12 cellular contexts compared by ENCODE assay signal in the genomic region with DNA sequence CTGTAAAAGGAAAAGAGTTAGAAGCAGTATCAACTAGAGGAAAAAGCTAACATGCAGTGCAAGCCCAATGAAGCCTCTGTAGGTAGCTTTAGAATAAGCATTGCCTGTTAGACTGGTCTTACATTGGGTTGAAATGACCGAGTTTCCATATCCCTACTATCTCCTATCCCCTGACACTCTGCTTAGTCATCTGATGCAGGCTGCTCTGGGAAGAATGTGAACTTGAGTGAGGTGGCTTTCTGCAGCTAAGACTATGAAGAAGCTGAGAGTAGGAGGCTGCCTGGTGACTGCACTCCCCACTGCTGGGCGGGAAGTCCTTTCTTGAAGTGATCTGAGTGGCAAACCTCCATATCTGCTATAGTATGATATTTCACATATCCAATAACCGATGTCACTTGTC.
DNase-seq lines count a peak whose midpoint lies in the region; ATAC-seq and TF ChIP-seq lines count a peak whose summit lies in the region.
"Had no signal": no experiment of that assay in that cellular context is flagged by ENCODE, and none has a peak within 500 bp of the region (broad histone marks: within the 10 kb centered on the region; RNA-seq: fewer than 3 reads in every experiment).

No MANE protein-coding gene starts in this region.

- H3K23ac ChIP-seq in mesendoderm (ENCODE audit: low read length), result no peak overlapping the region

- H3K9me3 ChIP-seq in Loucy (ENCODE audit: insufficient read depth, low read depth, low read length), result no peaks in the 10 kb centered on the region
- H3K9me3 ChIP-seq: prostate gland had no signal

- H3K4me2 ChIP-seq in Loucy (ENCODE audit: low read depth, low read length, poor library complexity, severe bottlenecking) (peak overlapping the region; percentile 34), mesendoderm (ENCODE audit: low read length) (no peak overlapping the region)

- peak overlapping the region; percentile 36 for H3K4ac ChIP-seq in mesendoderm (ENCODE audit: low read depth, low read length)

- no peaks in the 10 kb centered on the region for H3K36me3 Mint-ChIP-seq in chondrocyte (ENCODE audit: low read depth)
- H3K36me3 Mint-ChIP-seq: CD4-positive, CD25-positive, alpha-beta regulatory T cell had no signal

- H2AFZ ChIP-seq in Loucy (ENCODE audit: low read length), result no peak overlapping the region

- H3K36me3 ChIP-seq in Loucy (ENCODE audit: insufficient read depth, low read length) (no peaks in the 10 kb centered on the region), mesendoderm (ENCODE audit: control insufficient read depth, insufficient read depth, low read length) (no peaks in the 10 kb centered on the region)
- H3K36me3 ChIP-seq: heart left ventricle, prostate gland had no signal

- no peaks in the 10 kb centered on the region for H3K79me1 ChIP-seq in mesendoderm (ENCODE audit: low read length)

- H3K27me3 ChIP-seq in Loucy (ENCODE audit: insufficient read depth, low read length, poor library complexity, severe bottlenecking) (no peaks in the 10 kb centered on the region), mesendoderm (ENCODE audit: insufficient read depth, low read length, poor library complexity) (no peaks in the 10 kb centered on the region)
- H3K27me3 ChIP-seq: heart left ventricle had no signal

- no peak overlapping the region for H3K27ac ChIP-seq in mesendoderm (ENCODE audit: low read depth, low read length)
- H3K27ac ChIP-seq: heart left ventricle had no signal

- no peak overlapping the region for H4K5ac ChIP-seq in mesendoderm (ENCODE audit: low read length)

- no peak overlapping the region for H2BK120ac ChIP-seq in mesendoderm (ENCODE audit: low read depth, low read length)

- no peak overlapping the region for H2AK5ac ChIP-seq in mesendoderm (ENCODE audit: low read length)

- no peak overlapping the region for H3K18ac ChIP-seq in mesendoderm (ENCODE audit: low read length)

- H3K4me1 ChIP-seq in Loucy (ENCODE audit: insufficient read depth, low read length, poor library complexity, severe bottlenecking) (peaks cover 9% of the 10 kb centered on the region), mesendoderm (ENCODE audit: control insufficient read depth, low read depth, low read length) (no peaks in the 10 kb centered on the region)
- H3K4me1 ChIP-seq: heart left ventricle, prostate gland had no signal

- H3K4me3 ChIP-seq in Loucy (ENCODE audit: low read length, poor library complexity, severe bottlenecking) (no peak overlapping the region), mesendoderm (ENCODE audit: low read length) (no peak overlapping the region)
- H3K4me3 ChIP-seq: heart left ventricle, prostate gland had no signal

- peak overlapping the region; percentile 85 for H3K27ac Mint-ChIP-seq in chondrocyte (ENCODE audit: unreplicated experiment)
- H3K27ac Mint-ChIP-seq: CD4-positive, CD25-positive, alpha-beta regulatory T cell had no signal

- H3K27me3 Mint-ChIP-seq in chondrocyte (ENCODE audit: low read depth), result no peaks in the 10 kb centered on the region

- no peak for ATAC-seq in GM21723 (IDR thresholded peaks at IDR 0.05; ENCODE audit: unreplicated experiment)
- no peak for ATAC-seq in GM21528 (IDR thresholded peaks at IDR 0.05; ENCODE audit: low FRiP score, unreplicated experiment)
- no peak for ATAC-seq in HG03354 (IDR thresholded peaks at IDR 0.05; ENCODE audit: poor library complexity, severe bottlenecking, unreplicated experiment)
- ATAC-seq: heart left ventricle had no signal

- H3K9ac ChIP-seq in Loucy (ENCODE audit: low read depth, low read length, poor library complexity, severe bottlenecking) (no peak overlapping the region), mesendoderm (ENCODE audit: low read length) (no peak overlapping the region)

- WGBS in mesendoderm (ENCODE audit: extremely low coverage, insufficient coverage, low lambda C conversion rate), result no CpG with 5 or more reads among the region's 3 CpGs

- H3K4me1 Mint-ChIP-seq in chondrocyte (ENCODE audit: low read depth), result peaks cover 22% of the 10 kb centered on the region
- H3K4me1 Mint-ChIP-seq: CD4-positive, CD25-positive, alpha-beta regulatory T cell had no signal

- no peak overlapping the region for H3K56ac ChIP-seq in mesendoderm (ENCODE audit: low read length)

- H2BK15ac ChIP-seq in mesendoderm (replicated peaks; ENCODE audit: low read depth), result no peak overlapping the region

- peak; percentile 58 for DNase-seq in AG08396 (ENCODE audit: low spot score)
- no peak for DNase-seq in chondrocyte (ENCODE audit: low spot score)
- DNase-seq in mesendoderm, result peak; percentile 61
- DNase-seq in activated naive CD4-positive, alpha-beta T cell treated with anti-CD3 and anti-CD28 coated beads, Interleukin-2, amount 50 U/mL, for 16 hours, result no peak
- DNase-seq: CD4-positive, CD25-positive, alpha-beta regulatory T cell; heart left ventricle; SHP77 treated with DMSO at 0.1 percent for 48 hours had no signal

- H3K9me3 Mint-ChIP-seq in chondrocyte (ENCODE audit: low read depth), result no peaks in the 10 kb centered on the region
- H3K9me3 Mint-ChIP-seq: CD4-positive, CD25-positive, alpha-beta regulatory T cell had no signal

- no peaks in the 10 kb centered on the region for H4K20me1 ChIP-seq in Loucy (ENCODE audit: insufficient read depth, low read length, poor library complexity, severe bottlenecking)

- H3K79me2 ChIP-seq in Loucy (ENCODE audit: insufficient read depth, low read length) (no peaks in the 10 kb centered on the region), mesendoderm (ENCODE audit: control insufficient read depth, insufficient read depth, low read length) (no peaks in the 10 kb centered on the region)

- H2BK5ac ChIP-seq in mesendoderm (ENCODE audit: low read length), result no peak overlapping the region

- H3K4me3 Mint-ChIP-seq in chondrocyte (ENCODE audit: unreplicated experiment), result no peak overlapping the region
- H3K4me3 Mint-ChIP-seq: CD4-positive, CD25-positive, alpha-beta regulatory T cell had no signal

- H3F3A ChIP-seq in Loucy (ENCODE audit: low read depth), result no peaks in the 10 kb centered on the region

- TF ChIP-seq CTCF in Loucy (conservative IDR thresholded peaks at IDR 0.05; ENCODE audit: low read length), result no peak
- TF ChIP-seq CTCF in chondrocyte (IDR thresholded peaks at IDR 0.05), result no peak

- H4K8ac ChIP-seq in mesendoderm (ENCODE audit: low read depth, low read length), result no peak overlapping the region

- no peaks in the 10 kb centered on the region for H3K9me2 ChIP-seq in Loucy (replicated peaks; ENCODE audit: low read depth, low read length)

Comparison
In these comparisons a context has a peak if more than half of its experiments do, and no peak if none do; other contexts are left out.
1. DNase-seq: peak in AG08396 (single experiment) and mesendoderm (single experiment); none in chondrocyte (single experiment) and activated naive CD4-positive, alpha-beta T cell treated with anti-CD3 and anti-CD28 coated beads, Interleukin-2, amount 50 U/mL, for 16 hours (single experiment).